ENCODE assay signal across 32 cellular contexts in genomic region chr11:73267921-73268540, GRCh38. TPM values are rescaled to one million over a fixed set of nuclear protein-coding genes. Genes with fewer than 3 reads are reported as not detected.
A peak's percentile ranks its signal among the peaks of the same experiment; 100 is the strongest.
DNase-seq lines count a peak whose midpoint lies in the region; ATAC-seq and TF ChIP-seq lines count a peak whose summit lies in the region.
"Had no signal": no experiment of that assay in that cellular context is flagged by ENCODE, and none has a peak within 500 bp of the region (broad histone marks: within the 10 kb centered on the region; RNA-seq: fewer than 3 reads in every experiment).

No MANE protein-coding gene starts in this region.

- TF ChIP-seq CTCF in Loucy (conservative IDR thresholded peaks at IDR 0.05; ENCODE audit: low read length): no peak
- TF ChIP-seq CTCF in nephron progenitor cell (IDR thresholded peaks at IDR 0.05): no peak
- TF ChIP-seq CTCF in type B pancreatic cell (conservative IDR thresholded peaks at IDR 0.05): no peak
- TF ChIP-seq CTCF in GM13976 (IDR thresholded peaks at IDR 0.05; ENCODE audit: borderline replicate concordance, control extremely low read depth, extremely low read depth, insufficient read depth, missing control alignments): no peak
- no peak for TF ChIP-seq CTCF in body of pancreas (IDR thresholded peaks at IDR 0.05)

- H3K9me2 ChIP-seq in Loucy (replicated peaks; ENCODE audit: low read depth, low read length) (no peaks in the 10 kb centered on the region), GM23248 (ENCODE audit: insufficient read depth) (no peaks in the 10 kb centered on the region)

- H3K4me3 Mint-ChIP-seq in nephron progenitor cell: no peak overlapping the region
- H3K4me3 Mint-ChIP-seq in type B pancreatic cell: no peak overlapping the region
- H3K4me3 Mint-ChIP-seq: memory B cell; stimulated activated memory B cell treated with anti-CD40 and anti-IgM and Interleukin-4, amounts not matched to agents 10 μg/mL and 1 μg/mL and 100 μg/mL, for 72 hours; T-helper 17 cell had no signal

- H3K9me3 Mint-ChIP-seq in nephron progenitor cell (peaks cover 3% of the 10 kb centered on the region), type B pancreatic cell (no peaks in the 10 kb centered on the region)
- H3K9me3 Mint-ChIP-seq: activated naive CD4-positive, alpha-beta T cell treated with anti-CD3 and anti-CD28 coated beads, Interleukin-2, amount 50 U/mL, for 72 hours; activated T-helper 2 cell treated with anti-CD3 and anti-CD28 coated beads, Interferon-gamma antibody, Interleukin-2, Interleukin-4, amounts not matched to agents 10 μg/mL and 5 μg/mL and 100 μg/mL, durations not matched to agents 14 hours and 24 hours and 36 hours; memory B cell; stimulated activated memory B cell treated with anti-CD40 and anti-IgM and Interleukin-4, amounts not matched to agents 10 μg/mL and 1 μg/mL and 100 μg/mL, for 72 hours had no signal

- H3K4me3 ChIP-seq in Loucy (ENCODE audit: low read length, poor library complexity, severe bottlenecking): no peak overlapping the region
- no peak overlapping the region for H3K4me3 ChIP-seq in body of pancreas
- no peak overlapping the region for H3K4me3 ChIP-seq in GM23248
- H3K4me3 ChIP-seq: K562, psoas muscle, upper lobe of left lung had no signal

- H4K20me1 ChIP-seq in Loucy (ENCODE audit: insufficient read depth, low read length, poor library complexity, severe bottlenecking) (no peaks in the 10 kb centered on the region), GM23248 (ENCODE audit: insufficient read depth) (no peaks in the 10 kb centered on the region)

- H3K36me3 ChIP-seq in Loucy (ENCODE audit: insufficient read depth, low read length) (no peaks in the 10 kb centered on the region), body of pancreas (replicated peaks in 1 of 2; ENCODE audit: insufficient read depth in 1 of 2, low read depth in 2 of 2) (no peaks in the 10 kb centered on the region), GM23248 (ENCODE audit: low read depth) (no peaks in the 10 kb centered on the region)
- H3K36me3 ChIP-seq: upper lobe of left lung had no signal

- H3K4me1 ChIP-seq in Loucy (ENCODE audit: insufficient read depth, low read length, poor library complexity, severe bottlenecking): peaks cover 9% of the 10 kb centered on the region
- H3K4me1 ChIP-seq in body of pancreas: peaks cover 5% of the 10 kb centered on the region
- no peaks in the 10 kb centered on the region for H3K4me1 ChIP-seq in GM23248 (ENCODE audit: insufficient read depth)

- TF ChIP-seq POLR2A in body of pancreas (IDR thresholded peaks at IDR 0.05): no peak

- no peaks in the 10 kb centered on the region for H3K79me2 ChIP-seq in Loucy (ENCODE audit: insufficient read depth, low read length)
- H3K79me2 ChIP-seq in GM23248 (ENCODE audit: insufficient read depth): no peaks in the 10 kb centered on the region

- in situ Hi-C loops in GM13976 (cut with MboI; ENCODE audit: low sequenced_read_pairs, unreplicated experiment): no loop called here
- in situ Hi-C loops in GM23248 (cut with MboI): no loop called here

- peak; percentile 25 for DNase-seq in activated CD8-positive, alpha-beta memory T cell treated with anti-CD3 and anti-CD28 coated beads, Interleukin-2, amount 50 U/mL, for 48 hours
- DNase-seq in activated CD8-positive, alpha-beta memory T cell treated with anti-CD3 and anti-CD28 coated beads, Interleukin-2, amount 50 U/mL, for 4 hours: no peak
- DNase-seq in nephron progenitor cell (peak; percentile 1), type B pancreatic cell (ENCODE audit: extremely low spot score, unreplicated experiment) (peak; percentile 54), GM13976 (ENCODE audit: low spot score) (no peak), body of pancreas (no peak), GM23248 (no peak)
- DNase-seq: activated CD4-positive, alpha-beta T cell treated with anti-CD3 and anti-CD28 coated beads, Interleukin-2, amount 50 U/mL, for 48 hours; amygdala; DND-41; GF-D8; GOT3; hippocampal formation; left cardiac atrium; NCI-H1105 treated with DMSO at 0.1 percent for 48 hours; NCI-H1930; NCI-H526; PC-3; psoas muscle; substantia nigra; T-helper 17 cell had no signal

- H3K27me3 ChIP-seq in Loucy (ENCODE audit: insufficient read depth, low read length, poor library complexity, severe bottlenecking) (no peaks in the 10 kb centered on the region), body of pancreas (peaks cover 0 to 9% of the 10 kb centered on the region in 2 donors), GM23248 (replicated peaks; ENCODE audit: insufficient read depth) (no peaks in the 10 kb centered on the region)

- H3K9ac ChIP-seq in Loucy (ENCODE audit: low read depth, low read length, poor library complexity, severe bottlenecking): no peak overlapping the region
- no peak overlapping the region for H3K9ac ChIP-seq in GM23248

- no peaks in the 10 kb centered on the region for H3K36me3 Mint-ChIP-seq in nephron progenitor cell (ENCODE audit: low read depth)
- no peaks in the 10 kb centered on the region for H3K36me3 Mint-ChIP-seq in type B pancreatic cell
- H3K36me3 Mint-ChIP-seq: activated naive CD4-positive, alpha-beta T cell treated with anti-CD3 and anti-CD28 coated beads, Interleukin-2, amount 50 U/mL, for 72 hours; memory B cell; stimulated activated memory B cell treated with anti-CD40 and anti-IgM and Interleukin-4, amounts not matched to agents 10 μg/mL and 1 μg/mL and 100 μg/mL, for 72 hours had no signal

- H2AFZ ChIP-seq in Loucy (ENCODE audit: low read length) (peak overlapping the region; percentile 20; the same call in 1 of the 2 replicates), GM23248 (no peak overlapping the region)

- H3K4me1 Mint-ChIP-seq in nephron progenitor cell (peaks cover 35% of the 10 kb centered on the region), type B pancreatic cell (ENCODE audit: unreplicated experiment) (peaks cover 33% of the 10 kb centered on the region)

- H3K27ac Mint-ChIP-seq in nephron progenitor cell (no peak overlapping the region), type B pancreatic cell (peak overlapping the region; percentile 63)
- H3K27ac Mint-ChIP-seq: activated T-helper 2 cell treated with anti-CD3 and anti-CD28 coated beads, Interferon-gamma antibody, Interleukin-2, Interleukin-4, amounts not matched to agents 10 μg/mL and 5 μg/mL and 100 μg/mL, durations not matched to agents 14 hours and 24 hours and 36 hours; memory B cell; stimulated activated memory B cell treated with anti-CD40 and anti-IgM and Interleukin-4, amounts not matched to agents 10 μg/mL and 1 μg/mL and 100 μg/mL, for 72 hours; T-helper 17 cell had no signal

- no peak for ATAC-seq in body of pancreas
- ATAC-seq: activated CD4-positive, CD25-positive, alpha-beta regulatory T cell treated with anti-CD3 and anti-CD28 coated beads, Interleukin-2, amount 50 U/mL, for 24 hours; activated naive CD4-positive, alpha-beta T cell treated with anti-CD3 and anti-CD28 coated beads, Interleukin-2, amount 50 U/mL, for 72 hours; K562; left cardiac atrium; PC-3; psoas muscle; SK-N-SH treated with all-trans-retinoic acid at 6 μM for 48 hours; stimulated activated memory B cell treated with anti-CD40 and anti-IgM and Interleukin-4, amounts not matched to agents 10 μg/mL and 1 μg/mL and 100 μg/mL, for 72 hours; T-helper 17 cell had no signal

- H3F3A ChIP-seq in Loucy (ENCODE audit: low read depth): no peaks in the 10 kb centered on the region
- H3F3A ChIP-seq in GM23248 (ENCODE audit: insufficient read depth): peaks cover 11% of the 10 kb centered on the region; the same call in 1 of the 2 replicates

- H3K4me2 ChIP-seq in Loucy (ENCODE audit: low read depth, low read length, poor library complexity, severe bottlenecking) (no peak overlapping the region), GM23248 (ENCODE audit: unreplicated experiment) (no peak overlapping the region)

- no peaks in the 10 kb centered on the region for H3K9me3 ChIP-seq in Loucy (ENCODE audit: insufficient read depth, low read depth, low read length)
- H3K9me3 ChIP-seq in body of pancreas: no peaks in the 10 kb centered on the region
- no peaks in the 10 kb centered on the region for H3K9me3 ChIP-seq in GM23248 (ENCODE audit: low read depth)
- H3K9me3 ChIP-seq: psoas muscle, upper lobe of left lung had no signal

- 81 to 86% methylated on average over 5 to 8 of the region's 8 CpGs for WGBS in body of pancreas, 2 donors
- WGBS in GM23248 (ENCODE audit: low coverage in 1 of 2, low lambda C conversion rate in 2 of 2, missing lambda C conversion rate in 2 of 2), 2 experiments: 51 to 59% methylated on average over 8 of the region's 8 CpGs

- peaks cover 56% of the 10 kb centered on the region for H3K27me3 Mint-ChIP-seq in nephron progenitor cell (ENCODE audit: low read depth, poor library complexity)
- peaks cover 15% of the 10 kb centered on the region for H3K27me3 Mint-ChIP-seq in type B pancreatic cell

- no peak overlapping the region for H3K27ac ChIP-seq in body of pancreas
- H3K27ac ChIP-seq in GM23248: no peak overlapping the region
- H3K27ac ChIP-seq: psoas muscle, upper lobe of left lung had no signal

- intact Hi-C loops in body of pancreas (cut with DNase I): no loop called here

RNA-seq across cellular contexts. Expression of gene P2RY6, which starts 4.1 kb away (rescaled TPM):
- total RNA-seq in type B pancreatic cell (ENCODE audit: low replicate concordance): 3.0 and 14.8 TPM in 2 replicates
- not detected for total RNA-seq in body of pancreas
- total RNA-seq in GM23248 (2014; rRNA removed; shearing (Covaris generic)): 0.76 TPM in 1 of 2 replicates, not detected in the other
- 0.99 and 1.5 TPM in 2 replicates for polyA plus RNA-seq in GM23248 (2016; fragmentation: Nextera tagmentation; extraction: Ambion mirVana)
- total RNA-seq: A172; activated naive CD4-positive, alpha-beta T cell treated with anti-CD3 and anti-CD28 coated beads, Interleukin-2, amount 50 U/mL, for 72 hours; activated T-helper 2 cell treated with anti-CD3 and anti-CD28 coated beads, Interferon-gamma antibody, Interleukin-2, Interleukin-4, amounts not matched to agents 10 μg/mL and 5 μg/mL and 100 μg/mL, durations not matched to agents 14 hours and 24 hours and 36 hours; HT1080; K562; T-helper 17 cell had no signal
- polyA plus RNA-seq: K562 had no signal

RNA-seq across cellular contexts. Expression of gene ARHGEF17, which starts 40.0 kb away (rescaled TPM):
- 29.2 and 69.7 TPM in 2 replicates for total RNA-seq in type B pancreatic cell (ENCODE audit: low replicate concordance)
- total RNA-seq in body of pancreas: 10 to 100 TPM; 19.2 to 28.0 TPM
- total RNA-seq in GM23248 (2014; rRNA removed; shearing (Covaris generic)): 23.5 and 24.2 TPM in 2 replicates
- 15.3 and 16.5 TPM in 2 replicates for polyA plus RNA-seq in GM23248 (2016; fragmentation: Nextera tagmentation; extraction: Ambion mirVana)

RNA-seq across cellular contexts. Expression of gene P2RY2, which starts 50.0 kb away (rescaled TPM):
- 12.1 and 25.3 TPM in 2 replicates for total RNA-seq in type B pancreatic cell (ENCODE audit: low replicate concordance)
- 1 to 10 TPM; 2.0 to 2.1 TPM for total RNA-seq in body of pancreas
- total RNA-seq in GM23248 (2014; rRNA removed; shearing (Covaris generic)): not detected in 2 replicates
- polyA plus RNA-seq in GM23248 (2016; fragmentation: Nextera tagmentation; extraction: Ambion mirVana): not detected in 2 replicates
- total RNA-seq: A172; activated naive CD4-positive, alpha-beta T cell treated with anti-CD3 and anti-CD28 coated beads, Interleukin-2, amount 50 U/mL, for 72 hours; activated T-helper 2 cell treated with anti-CD3 and anti-CD28 coated beads, Interferon-gamma antibody, Interleukin-2, Interleukin-4, amounts not matched to agents 10 μg/mL and 5 μg/mL and 100 μg/mL, durations not matched to agents 14 hours and 24 hours and 36 hours; K562 had no signal
- polyA plus RNA-seq: K562 had no signal

Comparison
In these comparisons a context has a peak if more than half of its experiments do, and no peak if none do; other contexts are left out.
1. DNase-seq: peak in activated CD8-positive, alpha-beta memory T cell treated with anti-CD3 and anti-CD28 coated beads, Interleukin-2, amount 50 U/mL, for 48 hours (single experiment), nephron progenitor cell (single experiment) and type B pancreatic cell (single experiment); none in activated CD8-positive, alpha-beta memory T cell treated with anti-CD3 and anti-CD28 coated beads, Interleukin-2, amount 50 U/mL, for 4 hours (single experiment), GM13976 (single experiment), body of pancreas (0 of 4) and GM23248 (single experiment).